18 cellular contexts compared by ENCODE assay signal in the genomic region with DNA sequence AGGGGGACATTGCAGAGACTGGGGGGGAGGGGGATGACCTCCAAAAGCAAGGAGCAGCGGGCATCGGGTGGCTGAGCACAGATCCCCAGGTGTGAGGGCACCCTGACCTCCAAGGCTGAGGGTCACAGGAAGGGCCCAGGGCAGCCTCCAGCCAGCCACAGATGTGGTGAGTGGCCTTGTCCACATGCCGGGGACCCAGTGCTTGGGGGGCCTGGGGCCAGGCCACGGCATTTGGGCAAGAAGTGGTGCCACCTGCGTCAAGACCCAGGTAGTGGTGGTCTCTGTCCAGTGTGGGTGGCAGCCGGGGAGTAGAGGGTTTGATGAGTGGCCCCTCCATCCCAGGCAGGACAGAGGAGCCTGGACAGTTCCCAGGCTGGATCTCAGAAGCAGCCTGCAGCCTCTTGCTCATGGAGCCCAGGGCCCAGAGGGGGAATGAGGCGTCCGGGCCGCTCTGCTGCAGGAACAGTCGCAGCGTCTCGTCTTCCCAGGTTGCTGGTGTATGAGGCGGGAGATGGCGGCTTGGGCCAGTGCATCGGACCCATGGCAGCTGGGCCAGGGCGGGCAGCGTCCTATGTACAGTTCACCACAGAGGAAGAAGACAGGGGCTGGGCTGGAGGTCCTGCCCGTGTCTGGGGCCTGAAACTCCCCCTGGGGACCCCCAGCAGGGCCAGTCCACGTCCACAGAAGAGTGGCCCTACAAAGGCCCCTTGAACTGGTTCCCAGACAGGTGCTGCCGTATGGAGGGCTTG. TPM values are rescaled to one million over a fixed set of nuclear protein-coding genes. Genes with fewer than 3 reads are reported as not detected.
DNase-seq lines count a peak whose midpoint lies in the region; ATAC-seq and TF ChIP-seq lines count a peak whose summit lies in the region.
"Had no signal": no experiment of that assay in that cellular context is flagged by ENCODE, and none has a peak within 500 bp of the region (broad histone marks: within the 10 kb centered on the region; RNA-seq: fewer than 3 reads in every experiment).

No MANE protein-coding gene starts in this region.

- H3K4me3 ChIP-seq in SK-N-SH (ENCODE audit: low read depth in 2 of 2, low read length in 1 of 2) (no peak overlapping the region), lower lobe of right lung (no peak overlapping the region), spleen (no peak overlapping the region)
- H3K4me3 ChIP-seq: ascending aorta; BLaER1 treated with 17β-estradiol and CSF1 and Interleukin-3, amounts not matched to agents 10 nM and 100 nM; SJSA1 had no signal

- no peak overlapping the region for H3K9ac ChIP-seq in SK-N-SH

- TF ChIP-seq RAD21 in SK-N-SH (IDR thresholded peaks at IDR 0.05; ENCODE audit: low read length): no peak

- H3K4me3 Mint-ChIP-seq in WTC11: no peak overlapping the region

- peaks cover 5 to 42% of the 10 kb centered on the region in 2 experiments for H3K36me3 ChIP-seq in SK-N-SH (replicated peaks in 1 of 2; ENCODE audit: control insufficient read depth in 1 of 2, insufficient read depth in 2 of 2, low read length in 1 of 2)
- H3K36me3 ChIP-seq in lower lobe of right lung: peaks cover 52% of the 10 kb centered on the region
- H3K36me3 ChIP-seq in spleen: peaks cover 0 to 61% (median 30%) of the 10 kb centered on the region in 6 donors

- peaks cover 6% of the 10 kb centered on the region for H3K4me1 Mint-ChIP-seq in WTC11

- no peak for TF ChIP-seq POLR2A in spleen (IDR thresholded peaks at IDR 0.05)

- no peaks in the 10 kb centered on the region for H3K9me2 ChIP-seq in SK-N-SH

- H3K27ac Mint-ChIP-seq in WTC11: no peak overlapping the region

- H3K4me2 ChIP-seq in SK-N-SH: no peak overlapping the region

- ATAC-seq in SK-N-SH treated with all-trans-retinoic acid at 6 μM for 48 hours: no peak
- no peak for ATAC-seq in WTC11
- no peak for ATAC-seq in lower lobe of right lung
- ATAC-seq in HG03139 (IDR thresholded peaks at IDR 0.05; ENCODE audit: unreplicated experiment): no peak
- ATAC-seq in HG03442 (IDR thresholded peaks at IDR 0.05; ENCODE audit: unreplicated experiment): no peak
- ATAC-seq: activated CD4-positive, CD25-positive, alpha-beta regulatory T cell treated with anti-CD3 and anti-CD28 coated beads, Interleukin-2, amount 50 U/mL, for 24 hours had no signal

- CTCF ChIA-PET in SK-N-SH (lab: Yijun Ruan, JAX) (interaction anchor here (1.0 to 3.6 kb wide), 3 partner anchors 61 to 113 kb away, joined by 3 to 34 read pairs (median 3); no protein-coding TSS in a partner anchor), WTC11 (lab: Charles Lee) (no interaction called here)

- H3K27me3 Mint-ChIP-seq in WTC11 (ENCODE audit: low read depth): no peaks in the 10 kb centered on the region

- WGBS in SK-N-SH (ENCODE audit: low lambda C conversion rate): 100% methylated on average over 3 of the region's 20 CpGs
- WGBS in spleen, 5 donors: 90 to 94% (median 92%) methylated on average over 17 to 20 of the region's 20 CpGs

- H3K4me1 ChIP-seq in SK-N-SH (ENCODE audit: control insufficient read depth in 1 of 2, insufficient read depth in 2 of 2, low read depth in 1 of 2, low read length in 1 of 2): peaks cover 0 to 16% of the 10 kb centered on the region in 2 experiments; a peak in 1 of 4 replicates
- H3K4me1 ChIP-seq in lower lobe of right lung: peaks cover 7% of the 10 kb centered on the region
- peaks cover 0 to 11% (median 7%) of the 10 kb centered on the region in 6 donors for H3K4me1 ChIP-seq in spleen
- H3K4me1 ChIP-seq: ascending aorta had no signal

- H3K36me3 Mint-ChIP-seq in WTC11: no peaks in the 10 kb centered on the region

- POLR2A ChIA-PET in SK-N-SH (lab: Yijun Ruan, JAX) (no interaction called here), WTC11 (lab: Charles Lee) (no interaction called here)

- TF ChIP-seq EP300 in SK-N-SH (IDR thresholded peaks at IDR 0.05; ENCODE audit: borderline replicate concordance in 1 of 2, low read depth in 1 of 2, low read length in 1 of 2): no peak

- peaks cover 17% of the 10 kb centered on the region; the same call in 1 of the 2 replicates for H3K79me2 ChIP-seq in SK-N-SH (ENCODE audit: insufficient read depth)

- no peak overlapping the region for H2AFZ ChIP-seq in SK-N-SH (ENCODE audit: low read depth)

- peak; percentile 14 for DNase-seq in SK-N-SH
- DNase-seq in WTC11 (ENCODE audit: low spot score): peak; percentile 7
- DNase-seq in lower lobe of right lung: peak; percentile 47
- peak; percentile 76 for DNase-seq in spleen
- no peak for DNase-seq in activated gamma-delta T cell (lab: John Stamatoyannopoulos, UW)
- DNase-seq: activated CD8-positive, alpha-beta memory T cell treated with anti-CD3 and anti-CD28 coated beads for 24 hours; activated gamma-delta T cell treated with Interleukin-2 at 50 U/mL for 16 hours; NCI-H1436; NCI-H748 treated with DMSO at 0.1 percent for 48 hours; stimulated activated CD4-positive, alpha-beta T cell treated with anti-CD3 and anti-CD28 coated beads, Interleukin-2, amount 100 ng/mL, for 48 hours had no signal

- no peaks in the 10 kb centered on the region for H3K27me3 ChIP-seq in SK-N-SH (ENCODE audit: insufficient read depth)
- no peaks in the 10 kb centered on the region for H3K27me3 ChIP-seq in lower lobe of right lung (ENCODE audit: low read depth)
- no peaks in the 10 kb centered on the region for H3K27me3 ChIP-seq in spleen (replicated peaks in 1 of 7)
- H3K27me3 ChIP-seq: ascending aorta; BLaER1 treated with 17β-estradiol and CSF1 and Interleukin-3, amounts not matched to agents 10 nM and 100 nM; SJSA1 had no signal

- H3F3A ChIP-seq in SK-N-SH (replicated peaks; ENCODE audit: insufficient read depth): peaks cover 8% of the 10 kb centered on the region

- TF ChIP-seq CTCF in SK-N-SH (IDR thresholded peaks at IDR 0.05) (no peak), WTC11 (IDR thresholded peaks at IDR 0.05) (no peak), lower lobe of right lung (IDR thresholded peaks at IDR 0.05) (no peak), spleen (IDR thresholded peaks at IDR 0.05 in 8 of 11, conservative IDR thresholded peaks at IDR 0.05 in 3 of 11) (no peak)

- no peaks in the 10 kb centered on the region for H3K9me3 ChIP-seq in SK-N-SH
- no peaks in the 10 kb centered on the region for H3K9me3 ChIP-seq in lower lobe of right lung
- no peaks in the 10 kb centered on the region for H3K9me3 ChIP-seq in spleen
- H3K9me3 ChIP-seq: ascending aorta; BLaER1 treated with 17β-estradiol and CSF1 and Interleukin-3, amounts not matched to agents 10 nM and 100 nM; SJSA1 had no signal

- H4K20me1 ChIP-seq in SK-N-SH (ENCODE audit: insufficient read depth): peaks cover 19% of the 10 kb centered on the region; the same call in 1 of the 2 replicates

- H3K27ac ChIP-seq in SK-N-SH (ENCODE audit: low read depth in 2 of 2, low read length in 1 of 2) (no peak overlapping the region), lower lobe of right lung (no peak overlapping the region), spleen (no peak overlapping the region)
- H3K27ac ChIP-seq: 22Rv1; ascending aorta; BLaER1 treated with 17β-estradiol and CSF1 and Interleukin-3, amounts not matched to agents 10 nM and 100 nM; SJSA1 had no signal

- H3K9me3 Mint-ChIP-seq in WTC11: no peaks in the 10 kb centered on the region

- intact Hi-C loops in lower lobe of right lung (cut with DNase I): no loop called here
- intact Hi-C loops in spleen (cut with DNase I; ENCODE audit: low total_unique reads): loop anchor here (10.0 kb wide), 1 partner anchor 370 kb away; no protein-coding TSS in a partner anchor

TF ChIP-seq in SK-N-SH, 30 proteins besides CTCF, POLR2A, EP300 and RAD21 (continues in another document):
- no peak for TF ChIP-seq FOXM1 (IDR thresholded peaks at IDR 0.05; ENCODE audit: low read depth)
- no peak for TF ChIP-seq RCOR1 (IDR thresholded peaks at IDR 0.05; ENCODE audit: low read length)

TF ChIP-seq in WTC11, 78 proteins besides CTCF, POLR2A, EP300 and RAD21 (continues in another document):
- TF ChIP-seq E2F1 (CRISPR knock-in tag; IDR thresholded peaks at IDR 0.05) (no peak), ZBTB21 (CRISPR knock-in tag; IDR thresholded peaks at IDR 0.05; ENCODE audit: borderline replicate concordance) (no peak), NR1H2 (CRISPR knock-in tag; IDR thresholded peaks at IDR 0.05) (no peak), IRF2 (CRISPR knock-in tag; IDR thresholded peaks at IDR 0.05; ENCODE audit: borderline replicate concordance, low read depth) (no peak)
- TF ChIP-seq, protein P1, sequence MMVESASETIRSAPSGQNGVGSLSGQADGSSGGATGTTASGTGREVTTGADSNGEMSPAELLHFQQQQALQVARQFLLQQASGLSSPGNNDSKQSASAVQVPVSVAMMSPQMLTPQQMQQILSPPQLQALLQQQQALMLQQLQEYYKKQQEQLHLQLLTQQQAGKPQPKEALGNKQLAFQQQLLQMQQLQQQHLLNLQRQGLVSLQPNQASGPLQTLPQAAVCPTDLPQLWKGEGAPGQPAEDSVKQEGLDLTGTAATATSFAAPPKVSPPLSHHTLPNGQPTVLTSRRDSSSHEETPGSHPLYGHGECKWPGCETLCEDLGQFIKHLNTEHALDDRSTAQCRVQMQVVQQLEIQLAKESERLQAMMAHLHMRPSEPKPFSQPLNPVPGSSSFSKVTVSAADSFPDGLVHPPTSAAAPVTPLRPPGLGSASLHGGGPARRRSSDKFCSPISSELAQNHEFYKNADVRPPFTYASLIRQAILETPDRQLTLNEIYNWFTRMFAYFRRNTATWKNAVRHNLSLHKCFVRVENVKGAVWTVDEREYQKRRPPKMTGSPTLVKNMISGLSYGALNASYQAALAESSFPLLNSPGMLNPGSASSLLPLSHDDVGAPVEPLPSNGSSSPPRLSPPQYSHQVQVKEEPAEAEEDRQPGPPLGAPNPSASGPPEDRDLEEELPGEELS (CRISPR knock-in tag; IDR thresholded peaks at IDR 0.05): no peak

RNA-seq across cellular contexts. Expression of gene CCNK, which starts 33.5 kb away (rescaled TPM):
- 9.0 and 14.6 TPM in 2 replicates for polyA plus RNA-seq in SK-N-SH (2012; rRNA removed)
- 18.4 and 19.4 TPM in 2 replicates for polyA plus RNA-seq in SK-N-SH (2012; cell fraction: cytosol; rRNA removed)
- polyA plus RNA-seq in SK-N-SH (2012; cell fraction: nucleus; rRNA removed): 14.2 and 23.0 TPM in 2 replicates
- total RNA-seq in WTC11 (2021): 70.1 to 84.7 TPM (median 70.3 TPM) in 3 replicates
- 53.6 TPM for total RNA-seq in lower lobe of right lung
- 10 to 100 TPM; 38.3 to 58.3 (median 50.3) TPM for total RNA-seq in spleen
- 10 to 100 TPM; 11.8 to 15.5 (median 12.8) TPM for polyA plus RNA-seq in spleen

RNA-seq across cellular contexts. Expression of gene SETD3, which starts 34.1 kb away (rescaled TPM):
- polyA plus RNA-seq in SK-N-SH (2012; rRNA removed): 19.1 and 22.7 TPM in 2 replicates
- polyA plus RNA-seq in SK-N-SH (2012; cell fraction: cytosol; rRNA removed): 24.4 and 28.7 TPM in 2 replicates
- polyA plus RNA-seq in SK-N-SH (2012; cell fraction: nucleus; rRNA removed): 8.5 and 14.9 TPM in 2 replicates
- total RNA-seq in WTC11 (2021): 46.9 to 53.1 TPM (median 49.3 TPM) in 3 replicates
- 78.7 TPM for total RNA-seq in lower lobe of right lung
- 10 to 100 TPM; 47.9 to 84.4 (median 64.6) TPM for total RNA-seq in spleen
- polyA plus RNA-seq in spleen: 10 to 100 TPM; 18.1 to 28.4 (median 19.1) TPM
